Comparison of ENCODE assay signal across 30 cellular contexts in the genomic region with DNA sequence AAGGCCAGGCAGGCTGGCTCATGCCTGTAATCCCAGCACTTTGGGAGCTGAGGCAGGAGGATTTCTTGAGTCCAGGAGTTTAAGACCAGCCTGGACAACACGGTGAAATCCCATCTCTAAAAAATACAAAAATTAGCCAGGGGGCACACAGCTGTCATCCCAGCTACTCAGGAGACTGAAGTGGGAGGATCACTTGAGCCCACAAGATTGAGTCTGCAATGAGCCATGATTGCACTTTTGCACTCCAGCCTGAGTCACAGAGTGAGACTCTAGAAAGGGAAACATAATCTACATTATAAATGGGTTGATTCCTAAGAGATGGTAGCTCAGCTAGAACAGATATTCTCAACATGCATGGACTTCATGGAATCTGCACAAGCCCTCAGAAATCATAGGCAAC. TPM values are rescaled to one million over a fixed set of nuclear protein-coding genes. Genes with fewer than 3 reads are reported as not detected.
DNase-seq lines count a peak whose midpoint lies in the region; ATAC-seq and TF ChIP-seq lines count a peak whose summit lies in the region.
"Had no signal": no experiment of that assay in that cellular context is flagged by ENCODE, and none has a peak within 500 bp of the region (broad histone marks: within the 10 kb centered on the region; RNA-seq: fewer than 3 reads in every experiment).

No MANE protein-coding gene starts in this region.

- no peak for TF ChIP-seq CTCF in BE2C (IDR thresholded peaks at IDR 0.05; ENCODE audit: low read depth, low read length)

- H3K4me1 ChIP-seq in GM23248 (ENCODE audit: insufficient read depth): peaks cover 41% of the 10 kb centered on the region
- no peaks in the 10 kb centered on the region for H3K4me1 ChIP-seq in BE2C
- H3K4me1 ChIP-seq: body of pancreas, esophagus muscularis mucosa had no signal

- DNase-seq in GM23248 (peak; percentile 63), RPMI7951 (ENCODE audit: low read depth) (peak; percentile 86), dedifferentiated amniotic fluid mesenchymal stem cell (ENCODE audit: extremely low spot score) (peak; percentile 40), myocyte (ENCODE audit: low read depth) (peak; percentile 15), AML-193 (lab: John Stamatoyannopoulos, UW) (no peak), NCI-H526 (lab: John Stamatoyannopoulos, UW) (no peak), BE2C (no peak)
- DNase-seq: activated CD4-positive, alpha-beta T cell treated with anti-CD3 and anti-CD28 coated beads, Interleukin-2, amount 10 ng/mL, durations not matched to agents 7 days and 5 days; activated CD8-positive, alpha-beta memory T cell treated with anti-CD3 and anti-CD28 coated beads, Interleukin-2, amount 10 ng/mL, durations not matched to agents 7 days and 5 days; body of pancreas; CD4-positive, alpha-beta T cell; DMS 273 treated with DMSO at 0.1 percent for 48 hours; effector memory CD8-positive, alpha-beta T cell; midbrain; NCI-H187; NCI-H510A; SK-N-SH; stimulated activated CD4-positive, alpha-beta T cell treated with anti-CD3 and anti-CD28 coated beads, Interleukin-1b, Interleukin-23, amount 100 ng/mL, for 48 hours; WERI-Rb-1 had no signal

- H3K36me3 ChIP-seq in GM23248 (ENCODE audit: low read depth) (no peaks in the 10 kb centered on the region), BE2C (no peaks in the 10 kb centered on the region)
- H3K36me3 ChIP-seq: esophagus muscularis mucosa, WERI-Rb-1 had no signal

- no peak overlapping the region for H3K4me2 ChIP-seq in GM23248 (ENCODE audit: unreplicated experiment)
- H3K4me2 ChIP-seq: KMS-11, SK-N-SH had no signal

- no peak overlapping the region for H3K9ac ChIP-seq in GM23248
- H3K9ac ChIP-seq: KMS-11, SK-N-SH had no signal

- H3K27ac ChIP-seq in GM23248: no peak overlapping the region
- H3K27ac ChIP-seq: body of pancreas, esophagus muscularis mucosa, KMS-11, RWPE1, skin epidermis, WERI-Rb-1 had no signal

- no peak for ATAC-seq in HG02852 (IDR thresholded peaks at IDR 0.05; ENCODE audit: unreplicated experiment)
- ATAC-seq: activated CD8-positive, alpha-beta memory T cell treated with anti-CD3 and anti-CD28 coated beads, Interleukin-2, amount 10 ng/mL, durations not matched to agents 7 days and 5 days; body of pancreas; effector memory CD8-positive, alpha-beta T cell; HCT116; left lobe of liver; natural killer cell treated with Interleukin-12 subunit alpha and Interleukin-12 subunit beta and Interleukin-15 and Interleukin-18, amount 100 ng/mL, for 72 hours; stimulated activated memory B cell treated with anti-CD40 and anti-IgM and Interleukin-4, amounts not matched to agents 10 μg/mL and 1 μg/mL and 100 μg/mL, for 72 hours had no signal

- in situ Hi-C loops in GM23248 (cut with MboI): no loop called here

- H3K9me2 ChIP-seq in GM23248 (ENCODE audit: insufficient read depth): no peaks in the 10 kb centered on the region
- H3K9me2 ChIP-seq: SK-N-SH had no signal

- H2AFZ ChIP-seq in GM23248: no peak overlapping the region

- 14 to 23% methylated on average over 1 of the region's 1 CpG for WGBS in GM23248 (ENCODE audit: low coverage in 1 of 2, low lambda C conversion rate in 2 of 2, missing lambda C conversion rate in 2 of 2), 2 experiments

- H3K9me3 ChIP-seq in GM23248 (ENCODE audit: low read depth) (no peaks in the 10 kb centered on the region), BE2C (no peaks in the 10 kb centered on the region)
- H3K9me3 ChIP-seq: body of pancreas, esophagus muscularis mucosa, SK-N-SH had no signal

- H3K4me3 ChIP-seq in GM23248 (no peak overlapping the region), BE2C (ENCODE audit: low read depth, low read length) (no peak overlapping the region)
- H3K4me3 ChIP-seq: body of pancreas, esophagus muscularis mucosa, skin epidermis had no signal

- no peaks in the 10 kb centered on the region for H4K20me1 ChIP-seq in GM23248 (ENCODE audit: insufficient read depth)

- H3K79me2 ChIP-seq in GM23248 (ENCODE audit: insufficient read depth): no peaks in the 10 kb centered on the region

- no peaks in the 10 kb centered on the region for H3K27me3 ChIP-seq in GM23248 (replicated peaks; ENCODE audit: insufficient read depth)
- no peaks in the 10 kb centered on the region for H3K27me3 ChIP-seq in BE2C
- H3K27me3 ChIP-seq: body of pancreas, esophagus muscularis mucosa had no signal

- H3F3A ChIP-seq in GM23248 (ENCODE audit: insufficient read depth): peaks cover 39% of the 10 kb centered on the region

RNA-seq across cellular contexts. Expression of a gene that starts 6.3 kb away (rescaled TPM):
- not detected in 2 replicates for total RNA-seq in GM23248 (2014; rRNA removed; shearing (Covaris generic))
- polyA plus RNA-seq in GM23248 (2016; fragmentation: Nextera tagmentation; extraction: Ambion mirVana): not detected in 2 replicates
- total RNA-seq in RPMI7951 (2014; rRNA removed; shearing (Covaris generic)): not detected in 2 replicates
- total RNA-seq in myocyte: 1.7 and 2.4 TPM in 2 replicates
- 0.14 TPM for polyA plus RNA-seq in myocyte (2012)
- polyA plus RNA-seq in BE2C (2012; ENCODE audit: insufficient read depth, insufficient read length, low read depth): not detected
- total RNA-seq: activated CD4-positive, alpha-beta T cell treated with anti-CD3 and anti-CD28 coated beads, Interleukin-2, amount 10 ng/mL, durations not matched to agents 7 days and 5 days; activated CD8-positive, alpha-beta memory T cell treated with anti-CD3 and anti-CD28 coated beads, Interleukin-2, amount 10 ng/mL, durations not matched to agents 7 days and 5 days; body of pancreas; CD4-positive, alpha-beta T cell; esophagus muscularis mucosa; left lobe of liver; natural killer cell treated with Interleukin-12 subunit alpha and Interleukin-12 subunit beta and Interleukin-15 and Interleukin-18, amount 100 ng/mL, for 72 hours; T-helper 2 cell treated with Interferon-gamma antibody and Interleukin-4, amounts not matched to agents 100 ng/mL and 5 ng/mL, for 36 hours had no signal

RNA-seq across cellular contexts. Expression of a gene that starts 48.1 kb away (rescaled TPM):
- not detected in 2 replicates for total RNA-seq in GM23248 (2014; rRNA removed; shearing (Covaris generic))
- polyA plus RNA-seq in GM23248 (2016; fragmentation: Nextera tagmentation; extraction: Ambion mirVana): not detected in 2 replicates
- not detected in 2 replicates for total RNA-seq in RPMI7951 (2014; rRNA removed; shearing (Covaris generic))
- total RNA-seq in myocyte: not detected in 2 replicates
- polyA plus RNA-seq in myocyte (2012): not detected
- not detected for polyA plus RNA-seq in BE2C (2012; ENCODE audit: insufficient read depth, insufficient read length, low read depth)
- total RNA-seq: activated CD4-positive, alpha-beta T cell treated with anti-CD3 and anti-CD28 coated beads, Interleukin-2, amount 10 ng/mL, durations not matched to agents 7 days and 5 days; activated CD8-positive, alpha-beta memory T cell treated with anti-CD3 and anti-CD28 coated beads, Interleukin-2, amount 10 ng/mL, durations not matched to agents 7 days and 5 days; body of pancreas; CD4-positive, alpha-beta T cell; esophagus muscularis mucosa; left lobe of liver; natural killer cell treated with Interleukin-12 subunit alpha and Interleukin-12 subunit beta and Interleukin-15 and Interleukin-18, amount 100 ng/mL, for 72 hours; T-helper 2 cell treated with Interferon-gamma antibody and Interleukin-4, amounts not matched to agents 100 ng/mL and 5 ng/mL, for 36 hours; temporal lobe had no signal
- polyA plus RNA-seq: SK-N-SH had no signal

Comparison
In these comparisons a context has a peak if more than half of its experiments do, and no peak if none do; other contexts are left out.
1. DNase-seq: peak in GM23248 (single experiment), RPMI7951 (single experiment), dedifferentiated amniotic fluid mesenchymal stem cell (single experiment) and myocyte (single experiment); none in AML-193 (0 of 2), NCI-H526 (0 of 2) and BE2C (single experiment).